ENCODE assay signal across 7 cellular contexts in the genomic region with DNA sequence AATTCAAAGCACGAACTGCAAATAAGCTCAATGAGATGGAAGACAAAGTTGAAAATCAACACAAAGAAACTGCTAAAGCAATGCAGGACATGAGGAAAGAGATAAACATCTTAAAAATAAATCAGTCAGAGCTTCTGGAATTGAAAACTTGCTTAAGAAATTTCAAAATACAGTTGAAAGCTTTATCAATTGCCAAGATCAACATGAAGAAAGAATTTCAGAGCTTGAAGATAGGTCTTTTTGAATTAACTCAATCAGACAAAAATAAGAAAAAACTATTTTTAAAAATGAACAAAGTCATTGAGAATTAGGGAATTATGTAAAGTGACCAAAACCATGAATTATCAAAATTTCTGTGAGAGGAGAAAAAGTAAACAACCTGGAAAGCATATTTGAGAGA.
"Had no signal": no experiment of that assay in that cellular context is flagged by ENCODE, and none has a peak within 500 bp of the region (broad histone marks: within the 10 kb centered on the region; RNA-seq: fewer than 3 reads in every experiment).

No MANE protein-coding gene starts in this region.

- H3K4me1 Mint-ChIP-seq: IgD-negative memory B cell had no signal

- H3K4me3 ChIP-seq: GM23248, HAP-1 had no signal

- H3K27me3 Mint-ChIP-seq: IgD-negative memory B cell had no signal

- DNase-seq: GM23248, GOT3, H7, KG1 had no signal

- H3K36me3 Mint-ChIP-seq: IgD-negative memory B cell had no signal

- H3K4me1 ChIP-seq: HAP-1 had no signal

- H3K9me3 ChIP-seq: HAP-1 had no signal

- H3K36me3 ChIP-seq: HAP-1 had no signal

- H3K27ac Mint-ChIP-seq: IgD-negative memory B cell had no signal

- ATAC-seq: HCT116 had no signal

- H3K4me3 Mint-ChIP-seq: IgD-negative memory B cell had no signal

- H3K27ac ChIP-seq: GM23248 had no signal

- H2AFZ ChIP-seq: GM23248 had no signal
